Comparison of ENCODE assay signal across 31 cellular contexts in the genomic region with DNA sequence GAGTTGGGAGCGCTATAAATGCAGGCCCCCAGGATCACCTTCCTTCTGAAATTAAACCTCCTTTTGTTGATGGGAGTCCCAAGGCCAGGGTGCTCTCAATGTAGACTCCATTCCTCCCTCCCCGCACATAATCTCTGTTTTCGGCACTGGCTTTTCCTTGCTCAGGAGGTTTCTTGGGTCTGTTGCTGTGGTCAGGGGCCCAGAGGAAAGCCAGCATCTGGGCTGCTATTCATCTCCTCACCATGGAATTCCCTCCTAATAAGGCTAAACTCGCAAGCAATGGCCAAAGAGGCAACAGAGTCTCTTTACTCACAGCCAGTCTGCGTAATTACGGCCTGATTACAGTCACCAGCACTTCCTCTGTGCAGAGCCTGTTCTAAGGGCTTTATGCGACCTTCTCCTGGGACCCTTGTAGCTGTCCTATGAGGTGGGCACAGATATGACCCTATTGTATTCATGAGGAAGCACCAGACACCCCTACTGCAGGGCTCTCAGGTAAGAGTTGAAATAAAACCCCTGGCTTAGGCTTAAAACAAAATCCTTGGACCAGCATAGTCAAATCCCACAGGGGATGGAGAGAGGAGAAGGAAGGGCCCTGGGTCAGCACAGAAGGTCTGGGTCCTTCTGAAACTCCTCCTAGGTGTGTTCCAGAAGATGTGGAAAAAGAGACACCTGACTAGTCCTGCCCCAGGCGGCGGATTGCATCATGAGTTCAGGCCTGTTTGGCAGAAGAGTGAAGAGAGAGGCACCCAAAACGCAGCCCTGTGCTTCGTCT.
"Had no signal": no experiment of that assay in that cellular context is flagged by ENCODE, and none has a peak within 500 bp of the region (broad histone marks: within the 10 kb centered on the region; RNA-seq: fewer than 3 reads in every experiment).

No MANE protein-coding gene starts in this region.

- ATAC-seq: effector memory CD8-positive, alpha-beta T cell; esophagus mucosa; left lung; naive thymus-derived CD8-positive, alpha-beta T cell; sciatic nerve; stimulated activated memory B cell treated with anti-CD40 and anti-IgM and Interleukin-4, amounts not matched to agents 10 μg/mL and 1 μg/mL and 100 μg/mL, for 72 hours; stimulated activated naive CD8-positive, alpha-beta T cell treated with anti-CD3 and anti-CD28 coated beads, Interleukin-15, amount 100 ng/mL, for 72 hours; upper lobe of right lung had no signal

- H3K9me3 ChIP-seq: adrenal gland, left lung, neutrophil, ovary, thyroid gland, upper lobe of right lung had no signal

- H3K4me3 Mint-ChIP-seq: activated naive CD8-positive, alpha-beta T cell treated with anti-CD3 and anti-CD28 coated beads for 36 hours; brain; effector memory CD8-positive, alpha-beta T cell; naive thymus-derived CD8-positive, alpha-beta T cell; stimulated activated memory B cell treated with anti-CD40 and anti-IgM and Interleukin-4, amounts not matched to agents 10 μg/mL and 1 μg/mL and 100 μg/mL, for 72 hours; stimulated activated naive CD8-positive, alpha-beta T cell treated with anti-CD3 and anti-CD28 coated beads, Interleukin-15, amount 100 ng/mL, for 72 hours had no signal

- FAIRE-seq: endothelial cell of umbilical vein had no signal

- H3K27ac ChIP-seq: adrenal gland, coronary artery, dorsolateral prefrontal cortex, left lung, neutrophil, ovary, skin epidermis, thyroid gland, upper lobe of right lung had no signal

- DNase-seq: activated CD4-positive, alpha-beta T cell treated with anti-CD3 and anti-CD28 coated beads for 4 hours; activated CD4-positive, alpha-beta T cell treated with anti-CD3 and anti-CD28 coated beads, Interleukin-2, amount 50 U/mL, for 48 hours; activated CD8-positive, alpha-beta memory T cell treated with anti-CD3 and anti-CD28 coated beads for 24 hours; activated effector memory CD4-positive, alpha-beta T cell treated with Interleukin-2 at 50 U/mL for 16 hours; activated naive CD4-positive, alpha-beta T cell treated with Interleukin-2 at 50 U/mL for 16 hours; activated naive CD8-positive, alpha-beta T cell treated with anti-CD3 and anti-CD28 coated beads for 36 hours; aorta; dorsolateral prefrontal cortex; effector memory CD8-positive, alpha-beta T cell; foreskin fibroblast; head of caudate nucleus; hypothalamus; kidney glomerular epithelial cell; left lung; naive thymus-derived CD8-positive, alpha-beta T cell; ovary; stimulated activated CD4-positive, alpha-beta T cell treated with anti-CD3 and anti-CD28 coated beads, Interleukin-4, amount 100 ng/mL, for 24 hours; stimulated activated naive CD8-positive, alpha-beta T cell treated with anti-CD3 and anti-CD28 coated beads, Interleukin-15, amount 100 ng/mL, for 72 hours; thyroid gland; upper lobe of right lung had no signal

- H3K36me3 ChIP-seq: adrenal gland, cardiac muscle cell, left lung, neutrophil, ovary, thyroid gland, upper lobe of right lung had no signal

- H3K36me3 Mint-ChIP-seq: activated naive CD8-positive, alpha-beta T cell treated with anti-CD3 and anti-CD28 coated beads for 36 hours; brain; naive thymus-derived CD8-positive, alpha-beta T cell; stimulated activated memory B cell treated with anti-CD40 and anti-IgM and Interleukin-4, amounts not matched to agents 10 μg/mL and 1 μg/mL and 100 μg/mL, for 72 hours had no signal

- H3K27me3 Mint-ChIP-seq: activated naive CD8-positive, alpha-beta T cell treated with anti-CD3 and anti-CD28 coated beads for 36 hours; stimulated activated naive CD8-positive, alpha-beta T cell treated with anti-CD3 and anti-CD28 coated beads, Interleukin-15, amount 100 ng/mL, for 72 hours had no signal

- H3K4me1 Mint-ChIP-seq: activated naive CD8-positive, alpha-beta T cell treated with anti-CD3 and anti-CD28 coated beads for 36 hours; naive thymus-derived CD8-positive, alpha-beta T cell; stimulated activated naive CD8-positive, alpha-beta T cell treated with anti-CD3 and anti-CD28 coated beads, Interleukin-15, amount 100 ng/mL, for 72 hours had no signal

- H3K27me3 ChIP-seq: adrenal gland, cardiac muscle cell, dorsolateral prefrontal cortex, left lung, neutrophil, ovary, thyroid gland, upper lobe of right lung had no signal

- H3K9me3 Mint-ChIP-seq: activated naive CD8-positive, alpha-beta T cell treated with anti-CD3 and anti-CD28 coated beads for 36 hours; effector memory CD8-positive, alpha-beta T cell; naive thymus-derived CD8-positive, alpha-beta T cell; stimulated activated naive CD8-positive, alpha-beta T cell treated with anti-CD3 and anti-CD28 coated beads, Interleukin-15, amount 100 ng/mL, for 72 hours had no signal

- H3K4me3 ChIP-seq: adrenal gland, cardiac muscle cell, coronary artery, dorsolateral prefrontal cortex, left lung, ovary, skin epidermis, thyroid gland, upper lobe of right lung had no signal

- H3K27ac Mint-ChIP-seq: activated naive CD8-positive, alpha-beta T cell treated with anti-CD3 and anti-CD28 coated beads for 36 hours; effector memory CD8-positive, alpha-beta T cell; naive thymus-derived CD8-positive, alpha-beta T cell; progenitor cell of endocrine pancreas; stimulated activated memory B cell treated with anti-CD40 and anti-IgM and Interleukin-4, amounts not matched to agents 10 μg/mL and 1 μg/mL and 100 μg/mL, for 72 hours had no signal

- H3K4me1 ChIP-seq: adrenal gland, left lung, thyroid gland, upper lobe of right lung had no signal
